Comparison of ENCODE assay signal across 8 cellular contexts in genomic region chr16:86517652-86518258, GRCh38. TPM values are rescaled to one million over a fixed set of nuclear protein-coding genes. Genes with fewer than 3 reads are reported as not detected.
DNase-seq lines count a peak whose midpoint lies in the region; ATAC-seq and TF ChIP-seq lines count a peak whose summit lies in the region.

No MANE protein-coding gene starts in this region.

- peaks cover 66% of the 10 kb centered on the region for H3K27me3 Mint-ChIP-seq in activated naive CD4-positive, alpha-beta T cell treated with anti-CD3 and anti-CD28 coated beads for 36 hours (ENCODE audit: low read depth)

- peaks cover 10 to 31% (median 19%) of the 10 kb centered on the region in 6 donors for H3K4me1 ChIP-seq in spleen

- H3K4me3 Mint-ChIP-seq in activated naive CD4-positive, alpha-beta T cell treated with anti-CD3 and anti-CD28 coated beads for 36 hours, result no peak overlapping the region

- no peak overlapping the region for H3K4me3 ChIP-seq in spleen

- intact Hi-C loops in activated naive CD4-positive, alpha-beta T cell treated with anti-CD3 and anti-CD28 coated beads for 36 hours (cut with micrococcal nuclease), result no loop called here
- intact Hi-C loops in spleen (cut with DNase I; ENCODE audit: low total_unique reads), result loop anchor here (5.0 kb wide), 2 partner anchors 175 to 700 kb away; no protein-coding TSS in a partner anchor

- CTCF ChIA-PET in activated naive CD4-positive, alpha-beta T cell treated with anti-CD3 and anti-CD28 coated beads for 36 hours (lab: Charles Lee), result interaction anchor here (0.7 to 2.2 kb wide), 14 partner anchors 8 to 698 kb away, joined by 3 to 8 read pairs (median 4); no protein-coding TSS in a partner anchor

- no peaks in the 10 kb centered on the region for H3K36me3 Mint-ChIP-seq in activated naive CD4-positive, alpha-beta T cell treated with anti-CD3 and anti-CD28 coated beads for 36 hours (ENCODE audit: low read depth)

- 24 to 28% (median 26%) methylated on average over 14 to 17 of the region's 17 CpGs for WGBS in spleen, 5 donors

- no peaks in the 10 kb centered on the region for H3K9me3 Mint-ChIP-seq in activated naive CD4-positive, alpha-beta T cell treated with anti-CD3 and anti-CD28 coated beads for 36 hours

- TF ChIP-seq CTCF in spleen (IDR thresholded peaks at IDR 0.05 in 8 of 11, conservative IDR thresholded peaks at IDR 0.05 in 3 of 11), result peak; percentile 4 to 72 (median 56)

- no peak overlapping the region for H3K27ac Mint-ChIP-seq in activated naive CD4-positive, alpha-beta T cell treated with anti-CD3 and anti-CD28 coated beads for 36 hours

- H3K4me1 Mint-ChIP-seq in activated naive CD4-positive, alpha-beta T cell treated with anti-CD3 and anti-CD28 coated beads for 36 hours (ENCODE audit: low read depth), result peaks cover 13% of the 10 kb centered on the region

- no peaks in the 10 kb centered on the region for H3K36me3 ChIP-seq in spleen

- ATAC-seq in HG03469 (IDR thresholded peaks at IDR 0.05; ENCODE audit: unreplicated experiment) (no peak), HG03045 (IDR thresholded peaks at IDR 0.05; ENCODE audit: unreplicated experiment) (no peak)

- peaks cover 0 to 98% (median 72%) of the 10 kb centered on the region in 7 donors for H3K27me3 ChIP-seq in spleen (replicated peaks in 1 of 7)

- peak; percentile 63 for DNase-seq in activated naive CD4-positive, alpha-beta T cell treated with anti-CD3 and anti-CD28 coated beads for 36 hours
- DNase-seq in activated naive CD4-positive, alpha-beta T cell treated with anti-CD3 and anti-CD28 coated beads, Interleukin-2, amount 50 U/mL, for 16 hours, result no peak
- peak; percentile 20 for DNase-seq in NCI-H1092 (lab: John Stamatoyannopoulos, UW)
- peak; percentile 83 for DNase-seq in astrocyte of the hippocampus (ENCODE audit: low read depth, low spot score)
- peak; percentile 73 for DNase-seq in iPS-NIHi11 (ENCODE audit: low spot score)
- DNase-seq in spleen, result no peak

- no peaks in the 10 kb centered on the region for H3K9me3 ChIP-seq in spleen

- TF ChIP-seq POLR2A in spleen (IDR thresholded peaks at IDR 0.05), result no peak

- H3K27ac ChIP-seq in spleen, result no peak overlapping the region

RNA-seq across cellular contexts. Expression of gene FOXF1, which starts 7.4 kb away (rescaled TPM):
- not detected for total RNA-seq in activated naive CD4-positive, alpha-beta T cell treated with anti-CD3 and anti-CD28 coated beads for 36 hours
- 1 to 10 TPM in 1 of 7 donors, under 1 TPM in 6; 0.34 to 2.2 (median 0.70) TPM for total RNA-seq in spleen
- polyA plus RNA-seq in spleen, result under 1 TPM; 0.33 to 0.86 (median 0.64) TPM

RNA-seq across cellular contexts. Expression of gene MTHFSD, which starts 37.3 kb away (rescaled TPM):
- 10 to 100 TPM; 21.9 to 24.1 TPM for total RNA-seq in activated naive CD4-positive, alpha-beta T cell treated with anti-CD3 and anti-CD28 coated beads for 36 hours
- total RNA-seq in spleen, result 10 to 100 TPM; 12.9 to 32.1 (median 24.6) TPM
- polyA plus RNA-seq in spleen, result 10 to 100 TPM in 2 of 3 donors, 1 to 10 TPM in 1; 9.1 to 12.5 (median 12.2) TPM

RNA-seq across cellular contexts. Expression of gene FOXC2, which starts 48.9 kb away (rescaled TPM):
- not detected for total RNA-seq in activated naive CD4-positive, alpha-beta T cell treated with anti-CD3 and anti-CD28 coated beads for 36 hours
- total RNA-seq in spleen, result not detected
- under 1 TPM in 2 of 3 donors, not detected in 1; 0.05 to 0.10 TPM for polyA plus RNA-seq in spleen

Comparison
In these comparisons a context has a peak if more than half of its experiments do, and no peak if none do; other contexts are left out.
1. DNase-seq: peak in activated naive CD4-positive, alpha-beta T cell treated with anti-CD3 and anti-CD28 coated beads for 36 hours (single experiment), NCI-H1092 (single experiment), astrocyte of the hippocampus (single experiment) and iPS-NIHi11 (single experiment); none in activated naive CD4-positive, alpha-beta T cell treated with anti-CD3 and anti-CD28 coated beads, Interleukin-2, amount 50 U/mL, for 16 hours (single experiment) and spleen (single experiment).